In genomic region chr16:57720142-57720575, GRCh38 we compare ENCODE assay signal across 8 cellular contexts. TPM values are rescaled to one million over a fixed set of nuclear protein-coding genes. Genes with fewer than 3 reads are reported as not detected.
DNase-seq lines count a peak whose midpoint lies in the region; ATAC-seq and TF ChIP-seq lines count a peak whose summit lies in the region.

No MANE protein-coding gene starts in this region.

- H3K4me3 Mint-ChIP-seq in CD4-positive, CD25-positive, alpha-beta regulatory T cell: no peak overlapping the region
- H3K4me3 Mint-ChIP-seq in immature natural killer cell: no peak overlapping the region

- no peaks in the 10 kb centered on the region for H3K36me3 ChIP-seq in CD4-positive, CD25-positive, alpha-beta regulatory T cell (ENCODE audit: control insufficient read depth, insufficient read depth, low read length)
- H3K36me3 ChIP-seq in Peyer's patch: no peaks in the 10 kb centered on the region

- no peak overlapping the region for H3K27ac ChIP-seq in CD4-positive, CD25-positive, alpha-beta regulatory T cell (ENCODE audit: insufficient read depth, low read length, poor library complexity, severe bottlenecking)
- no peak overlapping the region for H3K27ac ChIP-seq in Peyer's patch

- no peak for ATAC-seq in CD4-positive, CD25-positive, alpha-beta regulatory T cell (ENCODE audit: low read depth in 2 of 2)
- no peak for ATAC-seq in HG02571 (IDR thresholded peaks at IDR 0.05; ENCODE audit: unreplicated experiment)
- no peak for ATAC-seq in HG02623 (IDR thresholded peaks at IDR 0.05; ENCODE audit: unreplicated experiment)

- H3K4me1 ChIP-seq in CD4-positive, CD25-positive, alpha-beta regulatory T cell (ENCODE audit: control insufficient read depth, insufficient read depth, low read length, poor library complexity, severe bottlenecking): no peaks in the 10 kb centered on the region
- H3K4me1 ChIP-seq in Peyer's patch: no peaks in the 10 kb centered on the region

- TF ChIP-seq POLR2A in Peyer's patch (IDR thresholded peaks at IDR 0.05): no peak

- no peaks in the 10 kb centered on the region for H3K9me3 ChIP-seq in CD4-positive, CD25-positive, alpha-beta regulatory T cell (ENCODE audit: control insufficient read depth in 2 of 2, low read length in 2 of 2)
- H3K9me3 ChIP-seq in Peyer's patch: no peaks in the 10 kb centered on the region

- H3K4me1 Mint-ChIP-seq in CD4-positive, CD25-positive, alpha-beta regulatory T cell: no peaks in the 10 kb centered on the region
- H3K4me1 Mint-ChIP-seq in immature natural killer cell: peaks cover 3 to 10% of the 10 kb centered on the region in 2 donors

- H3K27me3 Mint-ChIP-seq in CD4-positive, CD25-positive, alpha-beta regulatory T cell: peaks cover 18% of the 10 kb centered on the region
- peaks cover 0 to 2% (median 0%) of the 10 kb centered on the region in 3 donors for H3K27me3 Mint-ChIP-seq in immature natural killer cell (ENCODE audit: low read depth in 3 of 3)

- peaks cover 0 to 2% (median 0%) of the 10 kb centered on the region in 7 donors for H3K9me3 Mint-ChIP-seq in CD4-positive, CD25-positive, alpha-beta regulatory T cell
- no peaks in the 10 kb centered on the region for H3K9me3 Mint-ChIP-seq in immature natural killer cell

- no peak overlapping the region for H3K4me3 ChIP-seq in CD4-positive, CD25-positive, alpha-beta regulatory T cell (ENCODE audit: low read depth, low read length)
- no peak overlapping the region for H3K4me3 ChIP-seq in Peyer's patch

- DNase-seq in CD4-positive, CD25-positive, alpha-beta regulatory T cell: peak in 2 of 3 donors; percentile 17 to 58
- DNase-seq in GOT3 (lab: John Stamatoyannopoulos, UW) (peak; percentile 13), Peyer's patch (peak; percentile 27 to 67 (median 64)), amniotic stem cell (lab: John Stamatoyannopoulos, UW) (peak; percentile 2), immature natural killer cell (peak; percentile 57 to 65 (median 61))
- peak; percentile 12 to 32 for DNase-seq in stimulated activated CD4-positive, alpha-beta T cell treated with anti-CD3 and anti-CD28 coated beads, Interleukin-4, amount 100 ng/mL, for 4 hours

- no peak overlapping the region for H3K27ac Mint-ChIP-seq in CD4-positive, CD25-positive, alpha-beta regulatory T cell
- peak overlapping the region in 4 of 6 donors; percentile 12 to 85 (median 44) for H3K27ac Mint-ChIP-seq in immature natural killer cell

- H3K36me3 Mint-ChIP-seq in CD4-positive, CD25-positive, alpha-beta regulatory T cell: no peaks in the 10 kb centered on the region
- no peaks in the 10 kb centered on the region for H3K36me3 Mint-ChIP-seq in immature natural killer cell

- TF ChIP-seq CTCF in Peyer's patch (IDR thresholded peaks at IDR 0.05): peak in 4 of 6 experiments; percentile 26 to 55 (median 50)

- no peaks in the 10 kb centered on the region for H3K27me3 ChIP-seq in CD4-positive, CD25-positive, alpha-beta regulatory T cell (ENCODE audit: control insufficient read depth, insufficient read depth, low read length)
- H3K27me3 ChIP-seq in Peyer's patch: no peaks in the 10 kb centered on the region

RNA-seq across cellular contexts. Expression of gene KATNB1, which starts 15.4 kb away (rescaled TPM):
- total RNA-seq in CD4-positive, CD25-positive, alpha-beta regulatory T cell: 16.4 TPM
- 10 to 100 TPM; 12.8 to 20.3 (median 18.7) TPM for polyA plus RNA-seq in CD4-positive, CD25-positive, alpha-beta regulatory T cell
- 10 to 100 TPM; 17.7 to 27.1 (median 21.7) TPM for total RNA-seq in Peyer's patch
- polyA plus RNA-seq in immature natural killer cell: 10 to 100 TPM; 21.6 to 43.9 (median 43.1) TPM

RNA-seq across cellular contexts. Expression of gene DRC7, which starts 25.6 kb away (rescaled TPM):
- total RNA-seq in CD4-positive, CD25-positive, alpha-beta regulatory T cell: not detected
- not detected for polyA plus RNA-seq in CD4-positive, CD25-positive, alpha-beta regulatory T cell
- not detected for total RNA-seq in Peyer's patch
- polyA plus RNA-seq in immature natural killer cell: not detected

RNA-seq across cellular contexts. Expression of gene ADGRG3, which starts 52.1 kb away (rescaled TPM):
- total RNA-seq in CD4-positive, CD25-positive, alpha-beta regulatory T cell: 0.32 TPM
- not detected for polyA plus RNA-seq in CD4-positive, CD25-positive, alpha-beta regulatory T cell
- 1 to 10 TPM in 3 of 4 donors, under 1 TPM in 1; 0.47 to 4.1 (median 1.9) TPM for total RNA-seq in Peyer's patch
- 10 to 100 TPM; 13.1 to 18.4 (median 15.7) TPM for polyA plus RNA-seq in immature natural killer cell

Comparison
In these comparisons a context has a peak if more than half of its experiments do, and no peak if none do; other contexts are left out.
1. DNase-seq: peak in every context shown above with its lines; median percentile 64 in Peyer's patch; 61 in immature natural killer cell; 38 in CD4-positive, CD25-positive, alpha-beta regulatory T cell; 22 in stimulated activated CD4-positive, alpha-beta T cell treated with anti-CD3 and anti-CD28 coated beads, Interleukin-4, amount 100 ng/mL, for 4 hours; 13 in GOT3; 2 in amniotic stem cell.
2. H3K27ac Mint-ChIP-seq: peak in immature natural killer cell (4 of 6); none in CD4-positive, CD25-positive, alpha-beta regulatory T cell (0 of 3).